1 cellular context compared by ENCODE assay signal in genomic region chr16:77721752-77722314, GRCh38.
A peak's percentile ranks its signal among the peaks of the same experiment; 100 is the strongest.
TF ChIP-seq lines count a peak whose summit lies in the region.

No MANE protein-coding gene starts in this region.

TF ChIP-seq in HepG2, 621 proteins besides CTCF, POLR2A, EP300 and RAD21 (continued from another document and continues in another):
- TF ChIP-seq BORCS8-MEF2B (CRISPR knock-in tag; IDR thresholded peaks at IDR 0.05) (no peak), ZNF225 (CRISPR knock-in tag; IDR thresholded peaks at IDR 0.05) (no peak), MXD1 (CRISPR knock-in tag; IDR thresholded peaks at IDR 0.05) (no peak), HNRNPK (IDR thresholded peaks at IDR 0.05; ENCODE audit: low read depth, low read length, poor library complexity, severe bottlenecking) (no peak), MTA3 (CRISPR knock-in tag; IDR thresholded peaks at IDR 0.05) (no peak), HOXA3 (CRISPR knock-in tag; IDR thresholded peaks at IDR 0.05) (no peak), NR3C1 (CRISPR knock-in tag; IDR thresholded peaks at IDR 0.05) (no peak), PRPF4 (IDR thresholded peaks at IDR 0.05; ENCODE audit: low read depth, low read length, poor library complexity, severe bottlenecking) (no peak), ZNF451 (CRISPR knock-in tag; IDR thresholded peaks at IDR 0.05) (no peak), ZNF619 (CRISPR knock-in tag; IDR thresholded peaks at IDR 0.05) (no peak), ZNF678 (CRISPR knock-in tag; IDR thresholded peaks at IDR 0.05) (no peak), TMF1 (CRISPR knock-in tag; IDR thresholded peaks at IDR 0.05; ENCODE audit: low read depth) (no peak), ZNF605 (CRISPR knock-in tag; IDR thresholded peaks at IDR 0.05) (no peak), ATRX (CRISPR knock-in tag; IDR thresholded peaks at IDR 0.05; ENCODE audit: borderline replicate concordance) (no peak), NFIC (IDR thresholded peaks at IDR 0.05; ENCODE audit: low read length) (no peak), RBM22 (optimal IDR thresholded peaks at IDR 0.05; ENCODE audit: low read length) (no peak), ZNF282 (IDR thresholded peaks at IDR 0.05; ENCODE audit: partially characterized antibody) (no peak), HMG20B (CRISPR knock-in tag; conservative IDR thresholded peaks at IDR 0.05) (no peak), SNAI1 (CRISPR knock-in tag; IDR thresholded peaks at IDR 0.05; ENCODE audit: borderline replicate concordance) (no peak), ZNF75D (CRISPR knock-in tag; IDR thresholded peaks at IDR 0.05; ENCODE audit: borderline replicate concordance) (no peak), MED8 (CRISPR knock-in tag; IDR thresholded peaks at IDR 0.05; ENCODE audit: insufficient replicate concordance) (no peak), ISL2 (CRISPR knock-in tag; IDR thresholded peaks at IDR 0.05) (no peak), MAFF (IDR thresholded peaks at IDR 0.05; ENCODE audit: low read depth, low read length) (no peak), ZSCAN25 (CRISPR knock-in tag; IDR thresholded peaks at IDR 0.05) (no peak), ZKSCAN5 (CRISPR knock-in tag; IDR thresholded peaks at IDR 0.05) (no peak), ZMAT3 (CRISPR knock-in tag; conservative IDR thresholded peaks at IDR 0.05) (no peak; the same call in 1 of the 2 replicates), RORA (CRISPR knock-in tag; IDR thresholded peaks at IDR 0.05) (no peak), ZNF839 (CRISPR knock-in tag; IDR thresholded peaks at IDR 0.05; ENCODE audit: borderline replicate concordance) (no peak), TERF1 (CRISPR knock-in tag; IDR thresholded peaks at IDR 0.05) (no peak), SMARCC2 (IDR thresholded peaks at IDR 0.05) (no peak), RNF219 (CRISPR knock-in tag; IDR thresholded peaks at IDR 0.05) (no peak), ZNF7 (CRISPR knock-in tag; IDR thresholded peaks at IDR 0.05) (no peak), ZNF777 (CRISPR knock-in tag; IDR thresholded peaks at IDR 0.05) (0 out of 2 replicates have a peak, but pooled peaks have one; percentile 6), ZNF446 (CRISPR knock-in tag; IDR thresholded peaks at IDR 0.05) (no peak), ATM (IDR thresholded peaks at IDR 0.05; ENCODE audit: borderline replicate concordance) (no peak), NFIB (CRISPR knock-in tag; IDR thresholded peaks at IDR 0.05; ENCODE audit: borderline replicate concordance) (no peak), ZFP82 (CRISPR knock-in tag; IDR thresholded peaks at IDR 0.05; ENCODE audit: borderline replicate concordance) (no peak), NFYC (CRISPR knock-in tag; IDR thresholded peaks at IDR 0.05) (no peak), ZNF382 (CRISPR knock-in tag; IDR thresholded peaks at IDR 0.05; ENCODE audit: borderline replicate concordance) (no peak), DBP (CRISPR knock-in tag; IDR thresholded peaks at IDR 0.05; ENCODE audit: not compliant biosample characterization) (no peak), TGIF2 (CRISPR knock-in tag; IDR thresholded peaks at IDR 0.05) (no peak), ZNF326 (CRISPR knock-in tag; IDR thresholded peaks at IDR 0.05; ENCODE audit: borderline replicate concordance) (no peak), DRAP1 (CRISPR knock-in tag; IDR thresholded peaks at IDR 0.05) (no peak), GLI4 (CRISPR knock-in tag; IDR thresholded peaks at IDR 0.05; ENCODE audit: borderline replicate concordance) (no peak), MIER2 (CRISPR knock-in tag; IDR thresholded peaks at IDR 0.05) (0 out of 2 replicates have a peak, but pooled peaks have one; percentile 23), SATB2 (CRISPR knock-in tag; IDR thresholded peaks at IDR 0.05) (no peak), RFXAP (CRISPR knock-in tag; IDR thresholded peaks at IDR 0.05; ENCODE audit: borderline replicate concordance) (no peak), SP5 (CRISPR knock-in tag; IDR thresholded peaks at IDR 0.05; ENCODE audit: borderline replicate concordance, low read depth) (0 out of 2 replicates have a peak, but pooled peaks have one; percentile 11), TEAD3 (CRISPR knock-in tag; optimal IDR thresholded peaks at IDR 0.05; ENCODE audit: borderline replicate concordance) (peak; percentile 39), RFXANK (CRISPR knock-in tag; IDR thresholded peaks at IDR 0.05) (no peak), SP2 (CRISPR knock-in tag; IDR thresholded peaks at IDR 0.05) (no peak), FOXC1 (CRISPR knock-in tag; IDR thresholded peaks at IDR 0.05; ENCODE audit: borderline replicate concordance) (no peak), PCBP1 (IDR thresholded peaks at IDR 0.05; ENCODE audit: borderline replicate concordance, low read depth, low read length) (no peak), ZNF770 (CRISPR knock-in tag; IDR thresholded peaks at IDR 0.05) (peak; percentile 80), ZNF547 (CRISPR knock-in tag; IDR thresholded peaks at IDR 0.05) (no peak), MXD4 (CRISPR knock-in tag; IDR thresholded peaks at IDR 0.05) (peak; percentile 11; the same call in 1 of the 2 replicates), ARNTL (CRISPR knock-in tag; IDR thresholded peaks at IDR 0.05) (no peak), PHB2 (IDR thresholded peaks at IDR 0.05; ENCODE audit: partially characterized antibody) (no peak), SKI (IDR thresholded peaks at IDR 0.05; ENCODE audit: partially characterized antibody) (no peak), KDM5B (CRISPR knock-in tag; IDR thresholded peaks at IDR 0.05; ENCODE audit: borderline replicate concordance) (no peak), ZNF496 (CRISPR knock-in tag; IDR thresholded peaks at IDR 0.05; ENCODE audit: insufficient replicate concordance) (no peak), ZSCAN20 (CRISPR knock-in tag; IDR thresholded peaks at IDR 0.05; ENCODE audit: borderline replicate concordance) (no peak), ZSCAN5A (CRISPR knock-in tag; IDR thresholded peaks at IDR 0.05; ENCODE audit: borderline replicate concordance) (0 out of 2 replicates have a peak, but pooled peaks have one; percentile 1), NONO (IDR thresholded peaks at IDR 0.05) (no peak), NONO (CRISPR knock-in tag; conservative IDR thresholded peaks at IDR 0.05) (no peak), HIVEP1 (CRISPR knock-in tag; IDR thresholded peaks at IDR 0.05) (no peak), ZNF33B (CRISPR knock-in tag; IDR thresholded peaks at IDR 0.05) (no peak)
